ENCODE assay signal across 12 cellular contexts in genomic region chr18:58416704-58417683, GRCh38.
DNase-seq lines count a peak whose midpoint lies in the region; ATAC-seq, FAIRE-seq and TF ChIP-seq lines count a peak whose summit lies in the region.
"Had no signal": no experiment of that assay in that cellular context is flagged by ENCODE, and none has a peak within 500 bp of the region (broad histone marks: within the 10 kb centered on the region; RNA-seq: fewer than 3 reads in every experiment).

No MANE protein-coding gene starts in this region.

- no peaks in the 10 kb centered on the region for H4K20me1 ChIP-seq in endothelial cell of umbilical vein (replicated peaks; ENCODE audit: control insufficient read depth, extremely low read depth, insufficient read depth, low read length)

- H3K36me3 Mint-ChIP-seq in Calu3 (ENCODE audit: insufficient read depth, unreplicated experiment) = peaks cover 7% of the 10 kb centered on the region
- H3K36me3 Mint-ChIP-seq in activated T-cell treated with anti-CD3 and anti-CD28 coated beads, Interleukin-2, amount 50 U/mL, for 72 hours (ENCODE audit: insufficient read depth in 2 of 2) = no peaks in the 10 kb centered on the region
- H3K36me3 Mint-ChIP-seq in activated naive CD8-positive, alpha-beta T cell treated with anti-CD3 and anti-CD28 coated beads, Interleukin-2, amount 50 U/mL, for 24 hours (ENCODE audit: low read depth) = no peaks in the 10 kb centered on the region
- H3K36me3 Mint-ChIP-seq: natural killer cell treated with Interleukin-12 subunit alpha and Interleukin-12 subunit beta and Interleukin-15 and Interleukin-18, amount 100 ng/mL, for 72 hours had no signal

- CTCF ChIA-PET in Calu3 (lab: Charles Lee) (interaction anchor here (1.0 to 2.8 kb wide), 2 partner anchors 10 to 347 kb away, joined by 3 to 11 read pairs; no protein-coding TSS in a partner anchor), endothelial cell of umbilical vein (lab: Charles Lee) (interaction anchor here (1.0 to 1.9 kb wide), 4 partner anchors 9 to 77 kb away, joined by 3 to 7 read pairs (median 6); no protein-coding TSS in a partner anchor), HEK293T (lab: Yijun Ruan, JAX) (interaction anchor here (0.8 kb wide), 1 partner anchor 10 kb away, joined by 5 read pairs; no protein-coding TSS in a partner anchor)

- dilution Hi-C loops in endothelial cell of umbilical vein (cut with MboI; ENCODE audit: extremely low pct_ligation_motif_present, low sequenced_read_pairs) = no loop called here

- BruUV-seq in Calu3 (replicated peaks; lab: Mats Ljungman, UMichigan) = no TSS peak
- no TSS peak for BruUV-seq in endothelial cell of umbilical vein (replicated peaks; lab: Mats Ljungman, UMichigan)

- H2AFZ ChIP-seq in endothelial cell of umbilical vein (ENCODE audit: low read depth, low read length) = peak overlapping the region; percentile 67

- H3K9me3 ChIP-seq in SJSA1 (replicated peaks) (no peaks in the 10 kb centered on the region; the same call in 1 of the 2 replicates), endothelial cell of umbilical vein (replicated peaks; ENCODE audit: control insufficient read depth, insufficient read depth, low read length) (no peaks in the 10 kb centered on the region)

- H3K36me3 ChIP-seq in SJSA1 (no peaks in the 10 kb centered on the region), endothelial cell of umbilical vein (ENCODE audit: control insufficient read depth in 2 of 2, extremely low read depth in 1 of 2, insufficient read depth in 2 of 2, low read length in 2 of 2) (no peaks in the 10 kb centered on the region)

- peaks cover 25% of the 10 kb centered on the region for H3K4me1 ChIP-seq in SJSA1 (replicated peaks)
- H3K4me1 ChIP-seq in endothelial cell of umbilical vein (ENCODE audit: control insufficient read depth, extremely low read depth, insufficient read depth, low read length) = peaks cover 20% of the 10 kb centered on the region

- intact Hi-C loops in Calu3 (cut with micrococcal nuclease; ENCODE audit: unreplicated experiment) = loop anchor here (5.0 kb wide), 1 partner anchor 75 kb away; no protein-coding TSS in a partner anchor
- intact Hi-C loops in endothelial cell of umbilical vein (cut with micrococcal nuclease) = no loop called here

- FAIRE-seq in endothelial cell of umbilical vein (lab: Jason Lieb, UNC) (peak; percentile 72), GM12891 (lab: Jason Lieb, UNC) (no peak)

- no peak for ATAC-seq in activated T-cell treated with anti-CD3 and anti-CD28 coated beads, Interleukin-2, amount 50 U/mL, for 72 hours (replicated peaks in 1 of 2)
- no peak for ATAC-seq in activated naive CD8-positive, alpha-beta T cell treated with anti-CD3 and anti-CD28 coated beads, Interleukin-2, amount 50 U/mL, for 24 hours

- peak overlapping the region; percentile 79 for H3K27ac Mint-ChIP-seq in Calu3 (ENCODE audit: unreplicated experiment)
- no peak overlapping the region for H3K27ac Mint-ChIP-seq in activated T-cell treated with anti-CD3 and anti-CD28 coated beads, Interleukin-2, amount 50 U/mL, for 72 hours
- H3K27ac Mint-ChIP-seq in activated naive CD8-positive, alpha-beta T cell treated with anti-CD3 and anti-CD28 coated beads, Interleukin-2, amount 50 U/mL, for 24 hours = no peak overlapping the region
- H3K27ac Mint-ChIP-seq: natural killer cell treated with Interleukin-12 subunit alpha and Interleukin-12 subunit beta and Interleukin-15 and Interleukin-18, amount 100 ng/mL, for 72 hours had no signal

- H3K27me3 ChIP-seq in SJSA1 (replicated peaks) = no peaks in the 10 kb centered on the region
- H3K27me3 ChIP-seq in endothelial cell of umbilical vein (ENCODE audit: control insufficient read depth in 2 of 2, insufficient read depth in 2 of 2, low read length in 2 of 2) = no peaks in the 10 kb centered on the region

- TF ChIP-seq CTCF in Calu3 (IDR thresholded peaks at IDR 0.05; ENCODE audit: unreplicated experiment) = no peak
- no peak for TF ChIP-seq CTCF in endothelial cell of umbilical vein (IDR thresholded peaks at IDR 0.05; ENCODE audit: extremely low read depth in 1 of 2, insufficient read depth in 1 of 2, low read depth in 1 of 2, low read length in 2 of 2)

- H3K79me2 ChIP-seq in endothelial cell of umbilical vein (ENCODE audit: control insufficient read depth, insufficient read depth, low read length) = no peaks in the 10 kb centered on the region

- TF ChIP-seq POLR2A in endothelial cell of umbilical vein (IDR thresholded peaks at IDR 0.05; ENCODE audit: low read depth, low read length) (no peak), GM12891 (IDR thresholded peaks at IDR 0.05; ENCODE audit: low read depth, low read length) (no peak)

- H3K9ac ChIP-seq in endothelial cell of umbilical vein (replicated peaks; ENCODE audit: extremely low read depth, insufficient read depth, low read length) = no peak overlapping the region

- no peak for DNase-seq in Calu3
- DNase-seq in SJSA1 (ENCODE audit: low read depth in 1 of 2, low spot score in 2 of 2) = peak in 1 of 2 experiments; percentile 42
- DNase-seq in endothelial cell of umbilical vein (ENCODE audit: low read depth, low spot score) = no peak
- DNase-seq in myocyte (ENCODE audit: low read depth) = peak; percentile 78
- no peak for DNase-seq in activated T-cell treated with anti-CD3 and anti-CD28 coated beads, Interleukin-2, amount 50 U/mL, for 72 hours
- DNase-seq in HEK293T (ENCODE audit: extremely low spot score) = no peak
- no peak for DNase-seq in GM12891 (ENCODE audit: insufficient read length, low spot score)
- no peak for DNase-seq in activated naive CD8-positive, alpha-beta T cell treated with anti-CD3 and anti-CD28 coated beads, Interleukin-2, amount 50 U/mL, for 24 hours
- DNase-seq: amniotic stem cell, GDM1 had no signal

- POLR2A ChIA-PET in endothelial cell of umbilical vein (lab: Charles Lee) = no interaction called here
- POLR2A ChIA-PET in HEK293T (lab: Yijun Ruan, JAX) = no interaction called here

- H3K9me1 ChIP-seq in endothelial cell of umbilical vein (replicated peaks; ENCODE audit: control insufficient read depth, extremely low read depth, insufficient read depth, low read length) = no peaks in the 10 kb centered on the region

- no peak overlapping the region for H3K4me3 ChIP-seq in SJSA1
- H3K4me3 ChIP-seq in endothelial cell of umbilical vein (replicated peaks in 1 of 3; ENCODE audit: insufficient read depth in 1 of 3, low read depth in 1 of 3, low read length in 3 of 3) = no peak overlapping the region

- no peaks in the 10 kb centered on the region for H3K27me3 Mint-ChIP-seq in Calu3 (ENCODE audit: unreplicated experiment)
- peaks cover 8% of the 10 kb centered on the region for H3K27me3 Mint-ChIP-seq in activated T-cell treated with anti-CD3 and anti-CD28 coated beads, Interleukin-2, amount 50 U/mL, for 72 hours (ENCODE audit: low read depth)
- H3K27me3 Mint-ChIP-seq in activated naive CD8-positive, alpha-beta T cell treated with anti-CD3 and anti-CD28 coated beads, Interleukin-2, amount 50 U/mL, for 24 hours = no peaks in the 10 kb centered on the region

- H3K27ac ChIP-seq in SJSA1 = 0 out of 2 replicates have a peak overlapping the region, but pooled peaks have one; percentile 17
- peak overlapping the region; percentile 62 for H3K27ac ChIP-seq in endothelial cell of umbilical vein (ENCODE audit: insufficient read depth, low read depth, low read length)
- H3K27ac ChIP-seq: VCaP had no signal

- peaks cover 38% of the 10 kb centered on the region for H3K4me1 Mint-ChIP-seq in Calu3 (ENCODE audit: low read depth, unreplicated experiment)
- H3K4me1 Mint-ChIP-seq in activated T-cell treated with anti-CD3 and anti-CD28 coated beads, Interleukin-2, amount 50 U/mL, for 72 hours (ENCODE audit: low read depth) = no peaks in the 10 kb centered on the region
- H3K4me1 Mint-ChIP-seq in activated naive CD8-positive, alpha-beta T cell treated with anti-CD3 and anti-CD28 coated beads, Interleukin-2, amount 50 U/mL, for 24 hours = no peaks in the 10 kb centered on the region

- no peaks in the 10 kb centered on the region for H3K9me3 Mint-ChIP-seq in Calu3 (ENCODE audit: low read depth, unreplicated experiment)
- H3K9me3 Mint-ChIP-seq in activated T-cell treated with anti-CD3 and anti-CD28 coated beads, Interleukin-2, amount 50 U/mL, for 72 hours = peaks cover 2 to 9% of the 10 kb centered on the region in 2 donors
- peaks cover 3% of the 10 kb centered on the region for H3K9me3 Mint-ChIP-seq in activated naive CD8-positive, alpha-beta T cell treated with anti-CD3 and anti-CD28 coated beads, Interleukin-2, amount 50 U/mL, for 24 hours
- H3K9me3 Mint-ChIP-seq: natural killer cell treated with Interleukin-12 subunit alpha and Interleukin-12 subunit beta and Interleukin-15 and Interleukin-18, amount 100 ng/mL, for 72 hours had no signal

- H3K4me3 Mint-ChIP-seq in Calu3 (ENCODE audit: low read depth, unreplicated experiment) = peak overlapping the region; percentile 17
- H3K4me3 Mint-ChIP-seq in activated T-cell treated with anti-CD3 and anti-CD28 coated beads, Interleukin-2, amount 50 U/mL, for 72 hours = no peak overlapping the region
- no peak overlapping the region for H3K4me3 Mint-ChIP-seq in activated naive CD8-positive, alpha-beta T cell treated with anti-CD3 and anti-CD28 coated beads, Interleukin-2, amount 50 U/mL, for 24 hours
- H3K4me3 Mint-ChIP-seq: natural killer cell treated with Interleukin-12 subunit alpha and Interleukin-12 subunit beta and Interleukin-15 and Interleukin-18, amount 100 ng/mL, for 72 hours had no signal

- peak overlapping the region; percentile 42 for H3K4me2 ChIP-seq in endothelial cell of umbilical vein (ENCODE audit: insufficient read depth, low read length)

TF ChIP-seq in endothelial cell of umbilical vein, 7 proteins besides CTCF, POLR2A, EP300 and RAD21:
- TF ChIP-seq MYC (IDR thresholded peaks at IDR 0.05; ENCODE audit: low read depth, low read length) (no peak), GATA2 (IDR thresholded peaks at IDR 0.05; ENCODE audit: insufficient read depth, insufficient read length, low read depth, low read length) (no peak), FOS (IDR thresholded peaks at IDR 0.05; ENCODE audit: borderline replicate concordance, insufficient read depth, low read length) (no peak)

TF ChIP-seq in HEK293T, 16 proteins besides CTCF, POLR2A, EP300 and RAD21:
- TF ChIP-seq ZNF384 (IDR thresholded peaks at IDR 0.05) (no peak), TARDBP (IDR thresholded peaks at IDR 0.05) (no peak)

TF ChIP-seq in GM12891, 5 proteins besides CTCF, POLR2A, EP300 and RAD21:
- TF ChIP-seq POLR2AphosphoS5 (IDR thresholded peaks at IDR 0.05; ENCODE audit: low read depth, low read length) = no peak
- no peak for TF ChIP-seq POU2F2 (IDR thresholded peaks at IDR 0.05; ENCODE audit: low read depth, low read length)
- no peak for TF ChIP-seq SPI1 (IDR thresholded peaks at IDR 0.05; ENCODE audit: low read depth, low read length)
- TF ChIP-seq TAF1 (IDR thresholded peaks at IDR 0.05; ENCODE audit: low read depth, low read length) = no peak
